Comparison of ENCODE assay signal across 1 cellular context in genomic region chr16:3514621-3515020, GRCh38.
TF ChIP-seq lines count a peak whose summit lies in the region.

No MANE protein-coding gene starts in this region.

TF ChIP-seq in SK-N-SH, 30 proteins besides CTCF, POLR2A, EP300 and RAD21 (continued from another document):
- no peak for TF ChIP-seq USF2 (IDR thresholded peaks at IDR 0.05; ENCODE audit: borderline replicate concordance, low read depth, low read length)
- no peak for TF ChIP-seq ZBTB33 (IDR thresholded peaks at IDR 0.05; ENCODE audit: borderline replicate concordance, low read depth)
- TF ChIP-seq TAF1 (IDR thresholded peaks at IDR 0.05; ENCODE audit: borderline replicate concordance, low read depth, low read length), result no peak
- no peak for TF ChIP-seq TEAD4 (IDR thresholded peaks at IDR 0.05; ENCODE audit: borderline replicate concordance, insufficient read depth)
- no peak for TF ChIP-seq RCOR1 (IDR thresholded peaks at IDR 0.05; ENCODE audit: low read length)
- no peak for TF ChIP-seq NRF1 (IDR thresholded peaks at IDR 0.05; ENCODE audit: low read depth, low read length)
- no peak for TF ChIP-seq POLR2AphosphoS5 (IDR thresholded peaks at IDR 0.05; ENCODE audit: low read depth, low read length)
- TF ChIP-seq MEF2A (IDR thresholded peaks at IDR 0.05; ENCODE audit: borderline replicate concordance, low read depth), result no peak
TF ChIP-seq in SK-N-SH: peak in this region for 0.
